Comparison of ENCODE assay signal across 1 cellular context in the genomic region with DNA sequence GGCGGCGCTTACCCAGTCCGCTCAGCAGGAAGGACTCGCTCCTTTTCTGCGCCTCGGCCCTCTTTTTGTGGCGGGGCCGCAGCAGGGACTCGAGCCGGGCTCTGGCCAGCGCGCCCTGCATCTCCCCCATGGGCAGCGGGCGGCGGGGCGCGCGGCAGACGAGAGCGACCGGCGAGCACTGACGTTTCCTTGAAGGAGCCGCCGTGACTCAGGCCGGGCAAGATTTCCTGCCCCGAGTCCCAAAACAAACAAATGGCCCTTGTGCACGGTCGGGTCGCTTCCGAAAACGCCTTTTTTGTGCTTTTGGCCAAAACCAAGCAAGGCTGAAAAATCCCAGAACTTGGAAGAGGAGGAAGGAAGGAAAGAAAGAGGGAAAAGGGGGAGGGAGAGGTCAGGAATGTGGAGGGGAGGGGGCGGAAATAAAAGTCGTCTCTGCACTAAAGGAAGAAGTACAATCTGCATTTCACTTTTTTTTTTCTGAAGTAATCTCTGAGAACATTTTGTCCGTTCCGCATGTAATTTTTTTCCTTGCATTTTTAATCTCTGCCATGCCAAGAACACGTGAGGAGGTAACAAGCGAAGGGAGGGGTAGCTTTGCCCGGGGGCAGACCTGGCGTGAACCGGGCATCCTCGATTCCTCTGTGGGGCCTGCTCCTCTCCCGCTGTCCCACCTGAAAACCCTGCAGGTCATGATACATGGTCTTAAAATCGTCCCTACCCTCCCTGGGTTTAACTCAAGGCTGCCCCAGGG.
TF ChIP-seq lines count a peak whose summit lies in the region.

No MANE protein-coding gene starts in this region.

TF ChIP-seq in GM23338, 12 proteins besides CTCF, POLR2A, EP300 and RAD21:
- TF ChIP-seq, protein P1, sequence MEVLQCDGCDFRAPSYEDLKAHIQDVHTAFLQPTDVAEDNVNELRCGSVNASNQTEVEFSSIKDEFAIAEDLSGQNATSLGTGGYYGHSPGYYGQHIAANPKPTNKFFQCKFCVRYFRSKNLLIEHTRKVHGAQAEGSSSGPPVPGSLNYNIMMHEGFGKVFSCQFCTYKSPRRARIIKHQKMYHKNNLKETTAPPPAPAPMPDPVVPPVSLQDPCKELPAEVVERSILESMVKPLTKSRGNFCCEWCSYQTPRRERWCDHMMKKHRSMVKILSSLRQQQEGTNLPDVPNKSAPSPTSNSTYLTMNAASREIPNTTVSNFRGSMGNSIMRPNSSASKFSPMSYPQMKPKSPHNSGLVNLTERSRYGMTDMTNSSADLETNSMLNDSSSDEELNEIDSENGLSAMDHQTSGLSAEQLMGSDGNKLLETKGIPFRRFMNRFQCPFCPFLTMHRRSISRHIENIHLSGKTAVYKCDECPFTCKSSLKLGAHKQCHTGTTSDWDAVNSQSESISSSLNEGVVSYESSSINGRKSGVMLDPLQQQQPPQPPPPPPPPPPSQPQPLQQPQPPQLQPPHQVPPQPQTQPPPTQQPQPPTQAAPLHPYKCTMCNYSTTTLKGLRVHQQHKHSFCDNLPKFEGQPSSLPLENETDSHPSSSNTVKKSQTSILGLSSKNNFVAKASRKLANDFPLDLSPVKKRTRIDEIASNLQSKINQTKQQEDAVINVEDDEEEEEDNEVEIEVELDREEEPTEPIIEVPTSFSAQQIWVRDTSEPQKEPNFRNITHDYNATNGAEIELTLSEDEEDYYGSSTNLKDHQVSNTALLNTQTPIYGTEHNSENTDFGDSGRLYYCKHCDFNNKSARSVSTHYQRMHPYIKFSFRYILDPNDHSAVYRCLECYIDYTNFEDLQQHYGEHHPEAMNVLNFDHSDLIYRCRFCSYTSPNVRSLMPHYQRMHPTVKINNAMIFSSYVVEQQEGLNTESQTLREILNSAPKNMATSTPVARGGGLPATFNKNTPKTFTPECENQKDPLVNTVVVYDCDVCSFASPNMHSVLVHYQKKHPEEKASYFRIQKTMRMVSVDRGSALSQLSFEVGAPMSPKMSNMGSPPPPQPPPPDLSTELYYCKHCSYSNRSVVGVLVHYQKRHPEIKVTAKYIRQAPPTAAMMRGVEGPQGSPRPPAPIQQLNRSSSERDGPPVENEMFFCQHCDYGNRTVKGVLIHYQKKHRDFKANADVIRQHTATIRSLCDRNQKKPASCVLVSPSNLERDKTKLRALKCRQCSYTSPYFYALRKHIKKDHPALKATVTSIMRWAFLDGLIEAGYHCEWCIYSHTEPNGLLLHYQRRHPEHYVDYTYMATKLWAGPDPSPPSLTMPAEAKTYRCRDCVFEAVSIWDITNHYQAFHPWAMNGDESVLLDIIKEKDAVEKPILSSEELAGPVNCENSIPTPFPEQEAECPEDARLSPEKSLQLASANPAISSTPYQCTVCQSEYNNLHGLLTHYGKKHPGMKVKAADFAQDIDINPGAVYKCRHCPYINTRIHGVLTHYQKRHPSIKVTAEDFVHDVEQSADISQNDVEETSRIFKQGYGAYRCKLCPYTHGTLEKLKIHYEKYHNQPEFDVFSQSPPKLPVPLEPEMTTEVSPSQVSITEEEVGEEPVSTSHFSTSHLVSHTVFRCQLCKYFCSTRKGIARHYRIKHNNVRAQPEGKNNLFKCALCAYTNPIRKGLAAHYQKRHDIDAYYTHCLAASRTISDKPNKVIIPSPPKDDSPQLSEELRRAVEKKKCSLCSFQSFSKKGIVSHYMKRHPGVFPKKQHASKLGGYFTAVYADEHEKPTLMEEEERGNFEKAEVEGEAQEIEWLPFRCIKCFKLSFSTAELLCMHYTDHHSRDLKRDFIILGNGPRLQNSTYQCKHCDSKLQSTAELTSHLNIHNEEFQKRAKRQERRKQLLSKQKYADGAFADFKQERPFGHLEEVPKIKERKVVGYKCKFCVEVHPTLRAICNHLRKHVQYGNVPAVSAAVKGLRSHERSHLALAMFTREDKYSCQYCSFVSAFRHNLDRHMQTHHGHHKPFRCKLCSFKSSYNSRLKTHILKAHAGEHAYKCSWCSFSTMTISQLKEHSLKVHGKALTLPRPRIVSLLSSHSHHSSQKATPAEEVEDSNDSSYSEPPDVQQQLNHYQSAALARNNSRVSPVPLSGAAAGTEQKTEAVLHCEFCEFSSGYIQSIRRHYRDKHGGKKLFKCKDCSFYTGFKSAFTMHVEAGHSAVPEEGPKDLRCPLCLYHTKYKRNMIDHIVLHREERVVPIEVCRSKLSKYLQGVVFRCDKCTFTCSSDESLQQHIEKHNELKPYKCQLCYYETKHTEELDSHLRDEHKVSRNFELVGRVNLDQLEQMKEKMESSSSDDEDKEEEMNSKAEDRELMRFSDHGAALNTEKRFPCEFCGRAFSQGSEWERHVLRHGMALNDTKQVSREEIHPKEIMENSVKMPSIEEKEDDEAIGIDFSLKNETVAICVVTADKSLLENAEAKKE (CRISPR knock-in tag; IDR thresholded peaks at IDR 0.05): no peak
- TF ChIP-seq NANOG (IDR thresholded peaks at IDR 0.05; ENCODE audit: borderline replicate concordance): no peak
- no peak for TF ChIP-seq JUNB (IDR thresholded peaks at IDR 0.05; ENCODE audit: unreplicated experiment)
- TF ChIP-seq, protein P2, sequence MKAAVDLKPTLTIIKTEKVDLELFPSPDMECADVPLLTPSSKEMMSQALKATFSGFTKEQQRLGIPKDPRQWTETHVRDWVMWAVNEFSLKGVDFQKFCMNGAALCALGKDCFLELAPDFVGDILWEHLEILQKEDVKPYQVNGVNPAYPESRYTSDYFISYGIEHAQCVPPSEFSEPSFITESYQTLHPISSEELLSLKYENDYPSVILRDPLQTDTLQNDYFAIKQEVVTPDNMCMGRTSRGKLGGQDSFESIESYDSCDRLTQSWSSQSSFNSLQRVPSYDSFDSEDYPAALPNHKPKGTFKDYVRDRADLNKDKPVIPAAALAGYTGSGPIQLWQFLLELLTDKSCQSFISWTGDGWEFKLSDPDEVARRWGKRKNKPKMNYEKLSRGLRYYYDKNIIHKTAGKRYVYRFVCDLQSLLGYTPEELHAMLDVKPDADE (IDR thresholded peaks at IDR 0.05): no peak
- no peak for TF ChIP-seq CREB1 (CRISPR knock-in tag; IDR thresholded peaks at IDR 0.05; ENCODE audit: low read depth)
- no peak for TF ChIP-seq STAT1 (IDR thresholded peaks at IDR 0.05; ENCODE audit: unreplicated experiment)
- TF ChIP-seq, protein P3, sequence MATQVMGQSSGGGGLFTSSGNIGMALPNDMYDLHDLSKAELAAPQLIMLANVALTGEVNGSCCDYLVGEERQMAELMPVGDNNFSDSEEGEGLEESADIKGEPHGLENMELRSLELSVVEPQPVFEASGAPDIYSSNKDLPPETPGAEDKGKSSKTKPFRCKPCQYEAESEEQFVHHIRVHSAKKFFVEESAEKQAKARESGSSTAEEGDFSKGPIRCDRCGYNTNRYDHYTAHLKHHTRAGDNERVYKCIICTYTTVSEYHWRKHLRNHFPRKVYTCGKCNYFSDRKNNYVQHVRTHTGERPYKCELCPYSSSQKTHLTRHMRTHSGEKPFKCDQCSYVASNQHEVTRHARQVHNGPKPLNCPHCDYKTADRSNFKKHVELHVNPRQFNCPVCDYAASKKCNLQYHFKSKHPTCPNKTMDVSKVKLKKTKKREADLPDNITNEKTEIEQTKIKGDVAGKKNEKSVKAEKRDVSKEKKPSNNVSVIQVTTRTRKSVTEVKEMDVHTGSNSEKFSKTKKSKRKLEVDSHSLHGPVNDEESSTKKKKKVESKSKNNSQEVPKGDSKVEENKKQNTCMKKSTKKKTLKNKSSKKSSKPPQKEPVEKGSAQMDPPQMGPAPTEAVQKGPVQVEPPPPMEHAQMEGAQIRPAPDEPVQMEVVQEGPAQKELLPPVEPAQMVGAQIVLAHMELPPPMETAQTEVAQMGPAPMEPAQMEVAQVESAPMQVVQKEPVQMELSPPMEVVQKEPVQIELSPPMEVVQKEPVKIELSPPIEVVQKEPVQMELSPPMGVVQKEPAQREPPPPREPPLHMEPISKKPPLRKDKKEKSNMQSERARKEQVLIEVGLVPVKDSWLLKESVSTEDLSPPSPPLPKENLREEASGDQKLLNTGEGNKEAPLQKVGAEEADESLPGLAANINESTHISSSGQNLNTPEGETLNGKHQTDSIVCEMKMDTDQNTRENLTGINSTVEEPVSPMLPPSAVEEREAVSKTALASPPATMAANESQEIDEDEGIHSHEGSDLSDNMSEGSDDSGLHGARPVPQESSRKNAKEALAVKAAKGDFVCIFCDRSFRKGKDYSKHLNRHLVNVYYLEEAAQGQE (IDR thresholded peaks at IDR 0.05; ENCODE audit: unreplicated experiment): no peak
- TF ChIP-seq POLR2AphosphoS5 (IDR thresholded peaks at IDR 0.05; ENCODE audit: low read depth): no peak
- TF ChIP-seq ZNF114 (CRISPR knock-in tag; IDR thresholded peaks at IDR 0.05): no peak
- TF ChIP-seq EZH2 (IDR thresholded peaks at IDR 0.05; ENCODE audit: low read depth, unreplicated experiment): no peak
- TF ChIP-seq EZH2phosphoT487 (IDR thresholded peaks at IDR 0.05; ENCODE audit: unreplicated experiment): no peak
- no peak for TF ChIP-seq ZNF331 (CRISPR knock-in tag; IDR thresholded peaks at IDR 0.05; ENCODE audit: low read depth)
